Comparison of ENCODE assay signal across 1 cellular context in the genomic region with DNA sequence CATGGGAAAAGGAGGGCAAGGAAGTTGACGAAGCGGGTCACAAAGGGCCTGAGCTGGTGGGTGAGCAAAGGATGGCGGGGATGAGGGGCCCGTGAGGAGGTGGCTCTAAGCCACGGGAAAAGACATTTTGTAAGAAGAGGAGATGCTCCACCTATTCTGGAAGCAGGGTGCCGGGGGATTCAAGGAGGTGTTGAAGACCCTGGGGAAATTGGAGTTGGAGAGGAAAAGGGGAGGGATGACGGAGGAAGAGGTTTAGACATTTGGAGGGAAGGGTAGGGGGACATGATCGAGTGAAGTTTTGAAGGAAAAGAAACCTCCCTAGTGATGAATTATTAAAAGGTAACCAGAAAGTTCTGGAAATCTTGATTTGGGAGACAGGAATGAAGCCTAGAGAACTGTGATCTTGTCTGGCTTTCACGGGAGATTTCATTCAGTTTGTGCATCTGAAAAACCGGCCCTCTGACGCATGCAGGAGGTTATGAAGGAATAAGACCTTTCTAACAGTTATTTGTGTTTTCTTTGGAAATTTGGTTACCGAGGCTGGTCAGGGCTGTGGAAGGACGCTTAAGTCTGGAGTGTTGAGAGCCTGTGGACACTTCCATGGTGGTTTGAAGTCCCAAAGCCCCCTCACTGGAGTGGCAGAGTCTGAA.
TF ChIP-seq lines count a peak whose summit lies in the region.

No MANE protein-coding gene starts in this region.

TF ChIP-seq in IMR-90, 13 proteins besides CTCF, POLR2A, EP300 and RAD21:
- TF ChIP-seq SMC3 (IDR thresholded peaks at IDR 0.05; ENCODE audit: low read depth, low read length) (no peak), MAFK (IDR thresholded peaks at IDR 0.05; ENCODE audit: low read depth, low read length) (no peak), CHD1 (IDR thresholded peaks at IDR 0.05; ENCODE audit: low read depth, low read length) (no peak), NFE2L2 (IDR thresholded peaks at IDR 0.05; ENCODE audit: low read depth, low read length) (no peak), CEBPB (IDR thresholded peaks at IDR 0.05; ENCODE audit: low read depth, low read length) (no peak), BHLHE40 (IDR thresholded peaks at IDR 0.05; ENCODE audit: low read depth, low read length) (no peak), RCOR1 (IDR thresholded peaks at IDR 0.05; ENCODE audit: insufficient replicate concordance, low read length) (no peak), FOS (IDR thresholded peaks at IDR 0.05; ENCODE audit: low read depth, low read length) (no peak), RFX5 (IDR thresholded peaks at IDR 0.05; ENCODE audit: low read depth, low read length) (no peak), MAZ (IDR thresholded peaks at IDR 0.05; ENCODE audit: borderline replicate concordance, low read depth, low read length) (no peak), MXI1 (IDR thresholded peaks at IDR 0.05; ENCODE audit: borderline replicate concordance, low read depth, low read length) (no peak)
- TF ChIP-seq, protein P1, sequence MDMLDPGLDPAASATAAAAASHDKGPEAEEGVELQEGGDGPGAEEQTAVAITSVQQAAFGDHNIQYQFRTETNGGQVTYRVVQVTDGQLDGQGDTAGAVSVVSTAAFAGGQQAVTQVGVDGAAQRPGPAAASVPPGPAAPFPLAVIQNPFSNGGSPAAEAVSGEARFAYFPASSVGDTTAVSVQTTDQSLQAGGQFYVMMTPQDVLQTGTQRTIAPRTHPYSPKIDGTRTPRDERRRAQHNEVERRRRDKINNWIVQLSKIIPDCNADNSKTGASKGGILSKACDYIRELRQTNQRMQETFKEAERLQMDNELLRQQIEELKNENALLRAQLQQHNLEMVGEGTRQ (IDR thresholded peaks at IDR 0.05; ENCODE audit: low read depth, low read length): no peak
- TF ChIP-seq, protein P2, sequence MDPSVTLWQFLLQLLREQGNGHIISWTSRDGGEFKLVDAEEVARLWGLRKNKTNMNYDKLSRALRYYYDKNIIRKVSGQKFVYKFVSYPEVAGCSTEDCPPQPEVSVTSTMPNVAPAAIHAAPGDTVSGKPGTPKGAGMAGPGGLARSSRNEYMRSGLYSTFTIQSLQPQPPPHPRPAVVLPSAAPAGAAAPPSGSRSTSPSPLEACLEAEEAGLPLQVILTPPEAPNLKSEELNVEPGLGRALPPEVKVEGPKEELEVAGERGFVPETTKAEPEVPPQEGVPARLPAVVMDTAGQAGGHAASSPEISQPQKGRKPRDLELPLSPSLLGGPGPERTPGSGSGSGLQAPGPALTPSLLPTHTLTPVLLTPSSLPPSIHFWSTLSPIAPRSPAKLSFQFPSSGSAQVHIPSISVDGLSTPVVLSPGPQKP (IDR thresholded peaks at IDR 0.05; ENCODE audit: borderline replicate concordance, low read depth, low read length): no peak
